8 cellular contexts compared by ENCODE assay signal in genomic region chr7:115987486-115987885, GRCh38. TPM values are rescaled to one million over a fixed set of nuclear protein-coding genes. Genes with fewer than 3 reads are reported as not detected.
"Had no signal": no experiment of that assay in that cellular context is flagged by ENCODE, and none has a peak within 500 bp of the region (broad histone marks: within the 10 kb centered on the region; RNA-seq: fewer than 3 reads in every experiment).

No MANE protein-coding gene starts in this region.

- DNase-seq: GDM1, GF-D8 had no signal

- FAIRE-seq: G401.6, GM12878, GM12891, GM18507, GM19239 had no signal

- ATAC-seq: GM12878 had no signal

- H3K4me3 ChIP-seq: GM12878 had no signal

RNA-seq across cellular contexts. Expression of gene TFEC, which starts 43.1 kb away (rescaled TPM):
- total RNA-seq: G401 had no signal
